In the genomic region with DNA sequence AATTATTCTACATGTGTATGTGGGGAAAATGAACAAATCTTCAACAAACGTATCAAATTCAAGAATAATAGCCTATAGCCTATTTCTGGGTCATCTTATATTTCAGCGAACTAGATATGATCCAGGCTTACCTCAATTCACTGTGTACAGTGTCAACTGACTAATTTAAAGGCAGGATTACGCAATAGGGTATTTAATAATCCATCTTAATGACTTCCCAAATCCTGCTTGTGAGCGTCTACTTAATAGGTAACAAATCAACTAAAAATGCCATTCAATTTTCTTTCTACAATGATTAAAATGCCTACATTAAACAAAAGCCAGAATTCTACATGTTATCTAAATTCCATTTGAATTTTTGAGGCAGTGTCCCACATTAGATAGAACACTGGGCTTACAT, we compare ENCODE assay signal across 16 cellular contexts.
A peak's percentile ranks its signal among the peaks of the same experiment; 100 is the strongest.
DNase-seq lines count a peak whose midpoint lies in the region; ATAC-seq, FAIRE-seq and TF ChIP-seq lines count a peak whose summit lies in the region.
"Had no signal": no experiment of that assay in that cellular context is flagged by ENCODE, and none has a peak within 500 bp of the region (broad histone marks: within the 10 kb centered on the region; RNA-seq: fewer than 3 reads in every experiment).

No MANE protein-coding gene starts in this region.

- no peak overlapping the region for H2BK15ac ChIP-seq in H1 (ENCODE audit: low read length)

- no peak for TF ChIP-seq POLR2A in H1 (IDR thresholded peaks at IDR 0.05; ENCODE audit: control extremely low read depth in 1 of 2, low read depth in 2 of 2, low read length in 2 of 2)

- TF ChIP-seq CTCF in PC-3 (conservative IDR thresholded peaks at IDR 0.05; ENCODE audit: low read depth, low read length) (no peak), H1 (IDR thresholded peaks at IDR 0.05; ENCODE audit: control extremely low read depth in 1 of 3, insufficient read depth in 1 of 3, low read depth in 1 of 3, low read length in 3 of 3) (no peak)

- TF ChIP-seq RAD21 in H1 (IDR thresholded peaks at IDR 0.05 in 1 of 2, conservative IDR thresholded peaks at IDR 0.05 in 1 of 2; ENCODE audit: low read depth in 2 of 2, low read length in 2 of 2) = no peak

- BruUV-seq in PC-3 (replicated peaks; lab: Mats Ljungman, UMichigan) = TSS peak; percentile 8

- H3K79me2 ChIP-seq in PC-3 (ENCODE audit: low read length) = peaks cover 17% of the 10 kb centered on the region; the same call in 1 of the 2 replicates
- H3K79me2 ChIP-seq in H1 (ENCODE audit: control insufficient read depth in 1 of 2, insufficient read depth in 2 of 2, low read length in 2 of 2) = peaks cover 0 to 15% of the 10 kb centered on the region in 2 experiments; a peak in 2 of 4 replicates

- no peak overlapping the region for H2BK120ac ChIP-seq in H1 (replicated peaks; ENCODE audit: low read depth, low read length)

- H4K5ac ChIP-seq in H1 (ENCODE audit: insufficient read length, low read depth, low read length) = no peak overlapping the region

- no peak overlapping the region for H3K9ac ChIP-seq in PC-3 (ENCODE audit: low read length)
- H3K9ac ChIP-seq in H1 (replicated peaks in 1 of 4; ENCODE audit: extremely low read depth in 1 of 4, low read depth in 3 of 4, low read length in 3 of 4) = no peak overlapping the region
- H3K9ac ChIP-seq: BLaER1 treated with 17β-estradiol and CSF1 and Interleukin-3, amounts not matched to agents 10 nM and 100 nM had no signal

- H3K4me2 ChIP-seq in PC-3 (ENCODE audit: low read length) (no peak overlapping the region), H1 (ENCODE audit: insufficient read depth in 1 of 2, low read depth in 2 of 2, low read length in 2 of 2) (no peak overlapping the region)
- H3K4me2 ChIP-seq: BLaER1 treated with 17β-estradiol and CSF1 and Interleukin-3, amounts not matched to agents 10 nM and 100 nM had no signal

- intact Hi-C loops in PC-3 (cut with micrococcal nuclease) = no loop called here

- no peaks in the 10 kb centered on the region; the same call in 1 of the 2 replicates for H3K4me1 ChIP-seq in PC-3 (ENCODE audit: insufficient read depth, low read length)
- no peaks in the 10 kb centered on the region for H3K4me1 ChIP-seq in H1 (replicated peaks in 1 of 4; ENCODE audit: control insufficient read depth in 3 of 4, insufficient read depth in 4 of 4, low read length in 3 of 4)
- H3K4me1 ChIP-seq: BLaER1 treated with 17β-estradiol and CSF1 and Interleukin-3, amounts not matched to agents 10 nM and 100 nM had no signal

- H3F3A ChIP-seq in PC-3 (ENCODE audit: low read length, unreplicated experiment) = no peaks in the 10 kb centered on the region

- CTCF ChIA-PET in PC-3 (lab: Charles Lee) = no interaction called here
- CTCF ChIA-PET in H1 (lab: Charles Lee; ENCODE audit: partially characterized antibody) = no interaction called here

- H4K20me1 ChIP-seq in PC-3 (ENCODE audit: low read length) (no peaks in the 10 kb centered on the region), H1 (replicated peaks in 1 of 2; ENCODE audit: control insufficient read depth in 1 of 2, insufficient read depth in 2 of 2, low read length in 2 of 2) (no peaks in the 10 kb centered on the region)

- H2BK20ac ChIP-seq in H1 (ENCODE audit: low read length) = no peak overlapping the region

- no peaks in the 10 kb centered on the region for H3K27me3 ChIP-seq in PC-3 (ENCODE audit: low read length)
- H3K27me3 ChIP-seq in H1 (replicated peaks in 1 of 4; ENCODE audit: control insufficient read depth in 3 of 4, extremely low read depth in 1 of 4, insufficient read depth in 3 of 4, low read length in 3 of 4) = no peaks in the 10 kb centered on the region
- H3K27me3 ChIP-seq: BLaER1 treated with 17β-estradiol and CSF1 and Interleukin-3, amounts not matched to agents 10 nM and 100 nM had no signal

- no peak overlapping the region for H3K18ac ChIP-seq in H1 (ENCODE audit: extremely low read depth, low read length)

- H3K56ac ChIP-seq in H1 (replicated peaks; ENCODE audit: insufficient read length, low read depth, low read length) = no peak overlapping the region

- H3K27ac ChIP-seq in PC-3 (ENCODE audit: low read length) = no peak overlapping the region
- H3K27ac ChIP-seq in H1 (ENCODE audit: low read depth, low read length) = no peak overlapping the region
- H3K27ac ChIP-seq: BLaER1 treated with 17β-estradiol and CSF1 and Interleukin-3, amounts not matched to agents 10 nM and 100 nM had no signal

- H2BK12ac ChIP-seq in H1 (ENCODE audit: low read depth, low read length) = no peak overlapping the region

- H3K79me1 ChIP-seq in H1 (ENCODE audit: low read depth, low read length) = no peaks in the 10 kb centered on the region

- POLR2A ChIA-PET in PC-3 (lab: Charles Lee; ENCODE audit: unreplicated experiment) = no interaction called here
- POLR2A ChIA-PET in H1 (lab: Charles Lee; ENCODE audit: partially characterized antibody) = no interaction called here

- no peak for TF ChIP-seq EP300 in H1 (IDR thresholded peaks at IDR 0.05; ENCODE audit: borderline replicate concordance in 1 of 2, low read depth in 2 of 2, low read length in 2 of 2)

- H3K23me2 ChIP-seq in H1 (ENCODE audit: low read depth, low read length) = no peaks in the 10 kb centered on the region

- H3K9me3 ChIP-seq in PC-3 (ENCODE audit: low read length) = no peaks in the 10 kb centered on the region
- no peaks in the 10 kb centered on the region for H3K9me3 ChIP-seq in H1 (ENCODE audit: insufficient read depth in 2 of 2, low read depth in 1 of 2, low read length in 1 of 2)

- H3K36me3 ChIP-seq in PC-3 (ENCODE audit: low read depth, low read length) = peaks cover 19% of the 10 kb centered on the region
- peaks cover 0 to 3% (median 0%) of the 10 kb centered on the region in 4 experiments; a peak in 2 of 8 replicates for H3K36me3 ChIP-seq in H1 (ENCODE audit: control insufficient read depth in 2 of 4, insufficient read depth in 4 of 4, low read length in 3 of 4)

- FAIRE-seq in H1 (lab: Jason Lieb, UNC) = no peak
- FAIRE-seq: GM12878, GM18507, H54 had no signal

- 70% methylated on average over 4 of the region's 4 CpGs; no CpG with 5 or more reads in 1 of the 2 experiments for WGBS in H1 (ENCODE audit: extremely low coverage in 1 of 2, insufficient coverage in 1 of 2, insufficient read length in 1 of 2, insufficient replicate concordance in 2 of 2, low coverage in 1 of 2, low lambda C conversion rate in 2 of 2, missing lambda C conversion rate in 1 of 2), 2 experiments

- ATAC-seq in PC-3 (no peak), HG02884 (IDR thresholded peaks at IDR 0.05; ENCODE audit: unreplicated experiment) (no peak)
- ATAC-seq: GM12878 had no signal

- H4K8ac ChIP-seq in H1 (ENCODE audit: extremely low read depth, insufficient read depth, low read length) = no peak overlapping the region

- DNase-seq in NCI-H82 (lab: John Stamatoyannopoulos, UW) (peak; percentile 18), NCI-H82 treated with DMSO at 0.1 percent for 48 hours (lab: John Stamatoyannopoulos, UW; ENCODE audit: unreplicated experiment) (no peak), PC-3 (no peak), H1 (ENCODE audit: low read depth in 1 of 2, low spot score in 2 of 2) (no peak), renal cortical epithelial cell (ENCODE audit: low read depth) (peak; percentile 80), OCI-M2 (lab: John Stamatoyannopoulos, UW; ENCODE audit: unreplicated experiment) (no peak)
- DNase-seq in stimulated activated CD4-positive, alpha-beta T cell treated with anti-CD3 and anti-CD28 coated beads, Interleukin-12 subunit alpha, Interleukin-12 subunit beta, amount 100 ng/mL, for 4 hours = no peak
- DNase-seq: 8988T; ACHN; CD4-positive, alpha-beta memory T cell; DMS79 had no signal

- no peak overlapping the region for H3K23ac ChIP-seq in H1 (ENCODE audit: insufficient read length)

- no peak overlapping the region for H2AK5ac ChIP-seq in H1 (ENCODE audit: low read depth, low read length)

- no peak overlapping the region for H3K14ac ChIP-seq in H1 (ENCODE audit: insufficient read length)

- no peak overlapping the region for H4K91ac ChIP-seq in H1 (replicated peaks; ENCODE audit: insufficient read length, low read length)

- no peak overlapping the region for H3K4me3 ChIP-seq in PC-3 (ENCODE audit: low read length)
- H3K4me3 ChIP-seq in H1 (ENCODE audit: extremely low read depth in 1 of 4, insufficient read depth in 2 of 4, low read depth in 3 of 4, low read length in 4 of 4) = no peak overlapping the region
- H3K4me3 ChIP-seq: BLaER1 treated with 17β-estradiol and CSF1 and Interleukin-3, amounts not matched to agents 10 nM and 100 nM; GM12878 had no signal

- H2AFZ ChIP-seq in PC-3 (ENCODE audit: low read length) = no peak overlapping the region
- H2AFZ ChIP-seq in H1 (ENCODE audit: low read length) = no peak overlapping the region

- no peak overlapping the region for H3K4ac ChIP-seq in H1 (replicated peaks; ENCODE audit: insufficient read length, low read depth, low read length)

- H3K9me2 ChIP-seq in PC-3 (replicated peaks; ENCODE audit: low read length) = no peaks in the 10 kb centered on the region

- no peak overlapping the region for H2BK5ac ChIP-seq in H1 (ENCODE audit: low read depth, low read length)

TF ChIP-seq in H1, 55 proteins besides CTCF, POLR2A, EP300 and RAD21:
- TF ChIP-seq MAFK (IDR thresholded peaks at IDR 0.05; ENCODE audit: low read depth, low read length) = no peak
- TF ChIP-seq CEBPB (IDR thresholded peaks at IDR 0.05; ENCODE audit: low read depth, low read length) = peak; percentile 91

Comparison
In these comparisons a context has a peak if more than half of its experiments do, and no peak if none do; other contexts are left out.
1. DNase-seq: peak in NCI-H82 (single experiment) and renal cortical epithelial cell (single experiment); none in NCI-H82 treated with DMSO at 0.1 percent for 48 hours (single experiment), PC-3 (single experiment), H1 (0 of 2), stimulated activated CD4-positive, alpha-beta T cell treated with anti-CD3 and anti-CD28 coated beads, Interleukin-12 subunit alpha, Interleukin-12 subunit beta, amount 100 ng/mL, for 4 hours (single experiment) and OCI-M2 (single experiment).